In genomic region chr5:62224987-62225601, GRCh38 we compare ENCODE assay signal across 7 cellular contexts.
DNase-seq lines count a peak whose midpoint lies in the region; ATAC-seq and TF ChIP-seq lines count a peak whose summit lies in the region.
"Not testable (repeated sequence)": the region's sequence is repeated elsewhere in the genome, so short reads cannot be mapped to it uniquely, and the experiment has no call there.

No MANE protein-coding gene starts in this region.

- H3K27ac ChIP-seq in DND-41 (ENCODE audit: low read length); SK-N-MC; left ventricle myocardium inferior (replicated peaks); parathyroid adenoma: not testable (repeated sequence)

- not testable (repeated sequence) for H3K27ac Mint-ChIP-seq in activated T-helper 1 cell treated with anti-CD3 and anti-CD28 coated beads, Interleukin-12 subunit alpha, Interleukin-12 subunit beta, Interleukin-2, Interleukin-4 antibody, amounts not matched to agents 30 ng/mL and 10 ng/mL and 1 ng/mL, durations not matched to agents 14 hours and 24 hours and 36 hours; chondrocyte (ENCODE audit: unreplicated experiment)

- intact Hi-C loops in activated T-helper 1 cell treated with anti-CD3 and anti-CD28 coated beads, Interleukin-12 subunit alpha, Interleukin-12 subunit beta, Interleukin-2, Interleukin-4 antibody, amounts not matched to agents 30 ng/mL and 10 ng/mL and 1 ng/mL, durations not matched to agents 14 hours and 24 hours and 36 hours (cut with micrococcal nuclease) = loop anchor here (1.0 kb wide), 4 partner anchors 60 to 178 kb away; partner anchors contain the start of gene DIMT1
- intact Hi-C loops in left ventricle myocardium inferior (cut with micrococcal nuclease) = loop anchor here (5.0 kb wide), 1 partner anchor 127 kb away; no protein-coding TSS in a partner anchor

- peaks cover 11% of the 10 kb centered on the region for H3K36me3 Mint-ChIP-seq in activated T-helper 1 cell treated with anti-CD3 and anti-CD28 coated beads, Interleukin-12 subunit alpha, Interleukin-12 subunit beta, Interleukin-2, Interleukin-4 antibody, amounts not matched to agents 30 ng/mL and 10 ng/mL and 1 ng/mL, durations not matched to agents 14 hours and 24 hours and 36 hours (ENCODE audit: low read depth)
- peaks cover 11% of the 10 kb centered on the region for H3K36me3 Mint-ChIP-seq in chondrocyte (ENCODE audit: low read depth)

- TF ChIP-seq CTCF in DND-41 (IDR thresholded peaks at IDR 0.05; ENCODE audit: borderline replicate concordance, extremely low read depth, low read length, poor library complexity, severe bottlenecking) (peak; percentile 38), chondrocyte (IDR thresholded peaks at IDR 0.05) (peak; percentile 74), left ventricle myocardium inferior (IDR thresholded peaks at IDR 0.05; ENCODE audit: borderline replicate concordance) (peak; percentile 44), parathyroid adenoma (IDR thresholded peaks at IDR 0.05) (peak; percentile 22)

- peak overlapping the region; percentile 59 for H3K4me3 Mint-ChIP-seq in activated T-helper 1 cell treated with anti-CD3 and anti-CD28 coated beads, Interleukin-12 subunit alpha, Interleukin-12 subunit beta, Interleukin-2, Interleukin-4 antibody, amounts not matched to agents 30 ng/mL and 10 ng/mL and 1 ng/mL, durations not matched to agents 14 hours and 24 hours and 36 hours
- H3K4me3 Mint-ChIP-seq in chondrocyte (ENCODE audit: unreplicated experiment) = not testable (repeated sequence)

- not testable (repeated sequence) for H4K20me1 ChIP-seq in DND-41 (ENCODE audit: insufficient read depth, low read length)

- H3K4me3 ChIP-seq in DND-41 (ENCODE audit: low read depth in 1 of 2, low read length in 2 of 2); left ventricle myocardium inferior; parathyroid adenoma (ENCODE audit: low read depth, low read length): not testable (repeated sequence)
- H3K4me3 ChIP-seq in SK-N-MC = peak overlapping the region; percentile 65

- H3K9me3 Mint-ChIP-seq in activated T-helper 1 cell treated with anti-CD3 and anti-CD28 coated beads, Interleukin-12 subunit alpha, Interleukin-12 subunit beta, Interleukin-2, Interleukin-4 antibody, amounts not matched to agents 30 ng/mL and 10 ng/mL and 1 ng/mL, durations not matched to agents 14 hours and 24 hours and 36 hours = peaks cover 22% of the 10 kb centered on the region
- H3K9me3 Mint-ChIP-seq in chondrocyte (ENCODE audit: low read depth) = peaks cover 14% of the 10 kb centered on the region

- not testable (repeated sequence) for H3K4me1 ChIP-seq in DND-41 (ENCODE audit: insufficient read depth, low read length); left ventricle myocardium inferior; parathyroid adenoma

- H3K4me1 Mint-ChIP-seq in activated T-helper 1 cell treated with anti-CD3 and anti-CD28 coated beads, Interleukin-12 subunit alpha, Interleukin-12 subunit beta, Interleukin-2, Interleukin-4 antibody, amounts not matched to agents 30 ng/mL and 10 ng/mL and 1 ng/mL, durations not matched to agents 14 hours and 24 hours and 36 hours (ENCODE audit: low read depth) = peaks cover 51% of the 10 kb centered on the region
- H3K4me1 Mint-ChIP-seq in chondrocyte (ENCODE audit: low read depth) = not testable (repeated sequence)

- not testable (repeated sequence) for H3K9ac ChIP-seq in DND-41 (ENCODE audit: low read depth, low read length); SK-N-MC (ENCODE audit: insufficient read length); parathyroid adenoma

- not testable (repeated sequence) for H2AFZ ChIP-seq in DND-41 (ENCODE audit: low read depth, low read length); parathyroid adenoma

- DNase-seq in DND-41; SK-N-MC (ENCODE audit: low read depth, low spot score); activated T-helper 1 cell treated with anti-CD3 and anti-CD28 coated beads, Interleukin-12 subunit alpha, Interleukin-12 subunit beta, Interleukin-2, Interleukin-4 antibody, amounts not matched to agents 30 ng/mL and 10 ng/mL and 1 ng/mL, durations not matched to agents 14 hours and 24 hours and 36 hours (ENCODE audit: low spot score); chondrocyte (ENCODE audit: low spot score); left ventricle myocardium inferior: not testable (repeated sequence)
- DNase-seq in Kasumi-1 (lab: John Stamatoyannopoulos, UW) = peak; percentile 21 to 34

- not testable (repeated sequence) for H3K9me3 ChIP-seq in DND-41 (ENCODE audit: insufficient read depth, low read length, severe bottlenecking); SK-N-MC (ENCODE audit: low read depth, low read length); left ventricle myocardium inferior (replicated peaks); parathyroid adenoma (ENCODE audit: control insufficient read depth, low read length)

- not testable (repeated sequence) for H3K4me2 ChIP-seq in DND-41 (ENCODE audit: insufficient read depth, low read length); parathyroid adenoma (ENCODE audit: low read length)

- H3K27me3 Mint-ChIP-seq in activated T-helper 1 cell treated with anti-CD3 and anti-CD28 coated beads, Interleukin-12 subunit alpha, Interleukin-12 subunit beta, Interleukin-2, Interleukin-4 antibody, amounts not matched to agents 30 ng/mL and 10 ng/mL and 1 ng/mL, durations not matched to agents 14 hours and 24 hours and 36 hours (ENCODE audit: insufficient read depth) = not testable (repeated sequence)
- peaks cover 20% of the 10 kb centered on the region for H3K27me3 Mint-ChIP-seq in chondrocyte (ENCODE audit: low read depth)

- not testable (repeated sequence) for H3K79me2 ChIP-seq in DND-41 (ENCODE audit: insufficient read depth, low read length); parathyroid adenoma

- not testable (repeated sequence) for H3K27me3 ChIP-seq in DND-41 (ENCODE audit: insufficient read depth, low read length, poor library complexity); left ventricle myocardium inferior (ENCODE audit: low read depth); parathyroid adenoma (ENCODE audit: control insufficient read depth, insufficient read depth, low read length)

- ATAC-seq in DND-41 (ENCODE audit: insufficient read depth, low read depth) = not testable (repeated sequence)

- not testable (repeated sequence) for H3K36me3 ChIP-seq in DND-41 (ENCODE audit: insufficient read depth, low read length); SK-N-MC (ENCODE audit: insufficient read depth, low read length); left ventricle myocardium inferior; parathyroid adenoma (ENCODE audit: control insufficient read depth, insufficient read depth, low read length)

Comparison
In these comparisons a context has a peak if more than half of its experiments do, and no peak if none do; other contexts are left out.
1. CTCF ChIP-seq: peak in every context shown above with its lines; median percentile 74 in chondrocyte; 44 in left ventricle myocardium inferior; 38 in DND-41; 22 in parathyroid adenoma.